Comparison of ENCODE assay signal across 8 cellular contexts in genomic region chr5:139294372-139295165, GRCh38. TPM values are rescaled to one million over a fixed set of nuclear protein-coding genes. Genes with fewer than 3 reads are reported as not detected.
DNase-seq lines count a peak whose midpoint lies in the region; ATAC-seq and TF ChIP-seq lines count a peak whose summit lies in the region.

No MANE protein-coding gene starts in this region.

- intact Hi-C loops in OCI-LY7 (cut with micrococcal nuclease; ENCODE audit: unreplicated experiment) (loop anchor here (1.0 to 10.0 kb wide), 5 partner anchors 20 to 720 kb away; partner anchors contain the start of genes HSPA9, PAIP2 and UBE2D2), natural killer cell (cut with micrococcal nuclease) (loop anchor here (2.0 to 10.0 kb wide), 3 partner anchors 14 to 720 kb away; partner anchors contain the start of gene HSPA9)

- H4K20me1 ChIP-seq in OCI-LY7 (ENCODE audit: insufficient read depth, low read length), result peaks cover 48% of the 10 kb centered on the region

- H3K27ac ChIP-seq in OCI-LY7 (ENCODE audit: low read depth, low read length, poor library complexity, severe bottlenecking) (peak overlapping the region; percentile 84), subcutaneous abdominal adipose tissue (ENCODE audit: low read depth, low read length) (peak overlapping the region; percentile 99)

- CTCF ChIA-PET in OCI-LY7 (lab: Charles Lee; ENCODE audit: unreplicated experiment), result interaction anchor here (1.0 kb wide), 1 partner anchor 12 kb away, joined by 3 read pairs; no protein-coding TSS in a partner anchor

- DNase-seq in CMK (ENCODE audit: low read depth) (peak; percentile 52), OCI-LY7 (ENCODE audit: low spot score) (peak; percentile 81), fibroblast of peridontal ligament (ENCODE audit: extremely low read depth) (peak; percentile 82), natural killer cell (peak; percentile 62)

- peaks cover 62% of the 10 kb centered on the region for H3K79me2 ChIP-seq in OCI-LY7 (ENCODE audit: insufficient read depth, low read depth, low read length)

- peak overlapping the region; percentile 98 for H3K27ac Mint-ChIP-seq in activated T-helper 17 cell treated with anti-CD3 and anti-CD28 coated beads, Interleukin-2, amount 50 U/mL, for 72 hours
- peak overlapping the region; percentile 96 to 99 for H3K27ac Mint-ChIP-seq in natural killer cell

- H3K36me3 ChIP-seq in OCI-LY7 (ENCODE audit: insufficient read depth, low read length), result peaks cover 63% of the 10 kb centered on the region
- H3K36me3 ChIP-seq in subcutaneous abdominal adipose tissue (ENCODE audit: control insufficient read depth in 5 of 5, insufficient read depth in 5 of 5, low read length in 5 of 5), result no peaks in the 10 kb centered on the region

- POLR2A ChIA-PET in OCI-LY7 (lab: Charles Lee), result interaction anchor here (0.6 to 2.1 kb wide), 10 partner anchors 9 to 108 kb away, joined by 3 to 14 read pairs (median 4); partner anchors contain the start of gene PAIP2

- H3K9me3 ChIP-seq in OCI-LY7 (ENCODE audit: low read length) (no peaks in the 10 kb centered on the region), subcutaneous abdominal adipose tissue (ENCODE audit: control insufficient read depth in 5 of 5, low read length in 5 of 5) (no peaks in the 10 kb centered on the region)

- BruUV-seq in OCI-LY7 (replicated peaks; lab: Mats Ljungman, UMichigan), result TSS peak; percentile 49

- peak overlapping the region; percentile 94 for H3K4me2 ChIP-seq in OCI-LY7 (ENCODE audit: low read length)

- H3K9me2 ChIP-seq in OCI-LY7 (ENCODE audit: insufficient read depth, low read length), result no peaks in the 10 kb centered on the region

- no peaks in the 10 kb centered on the region for H3K9me3 Mint-ChIP-seq in activated T-helper 17 cell treated with anti-CD3 and anti-CD28 coated beads, Interleukin-2, amount 50 U/mL, for 72 hours
- no peaks in the 10 kb centered on the region for H3K9me3 Mint-ChIP-seq in natural killer cell

- peaks cover 70% of the 10 kb centered on the region for H3K36me3 Mint-ChIP-seq in activated T-helper 17 cell treated with anti-CD3 and anti-CD28 coated beads, Interleukin-2, amount 50 U/mL, for 72 hours (ENCODE audit: low read depth)
- no peaks in the 10 kb centered on the region for H3K36me3 Mint-ChIP-seq in natural killer cell

- no peak overlapping the region; the same call in 1 of the 2 replicates for H2AFZ ChIP-seq in OCI-LY7 (ENCODE audit: low read length)

- peak overlapping the region; percentile 77 to 98 (median 92) for H3K9ac ChIP-seq in subcutaneous abdominal adipose tissue (ENCODE audit: low read length in 5 of 5)

- H3K4me1 ChIP-seq in OCI-LY7 (ENCODE audit: insufficient read depth, low read length, poor library complexity, severe bottlenecking), result peaks cover 50% of the 10 kb centered on the region
- H3K4me1 ChIP-seq in subcutaneous abdominal adipose tissue (ENCODE audit: control insufficient read depth in 5 of 5, insufficient read depth in 5 of 5, low read length in 5 of 5), result peaks cover 5 to 53% (median 50%) of the 10 kb centered on the region in 5 donors

- peak overlapping the region; percentile 98 for H3K4me3 Mint-ChIP-seq in activated T-helper 17 cell treated with anti-CD3 and anti-CD28 coated beads, Interleukin-2, amount 50 U/mL, for 72 hours
- peak overlapping the region; percentile 96 for H3K4me3 Mint-ChIP-seq in natural killer cell

- ATAC-seq in GM19351 (IDR thresholded peaks at IDR 0.05; ENCODE audit: unreplicated experiment) (peak; percentile 41), HG03565 (IDR thresholded peaks at IDR 0.05; ENCODE audit: unreplicated experiment) (peak; percentile 12), natural killer cell (peak; percentile 14 to 28 (median 25))
- ATAC-seq in activated T-helper 17 cell treated with anti-CD3 and anti-CD28 coated beads, Interleukin-2, amount 50 U/mL, for 72 hours (replicated peaks), result peak; percentile 13

- H3K27me3 ChIP-seq in subcutaneous abdominal adipose tissue (ENCODE audit: control insufficient read depth in 5 of 5, insufficient read depth in 4 of 5, low read length in 5 of 5), result no peaks in the 10 kb centered on the region

- H3K27me3 Mint-ChIP-seq in activated T-helper 17 cell treated with anti-CD3 and anti-CD28 coated beads, Interleukin-2, amount 50 U/mL, for 72 hours, result no peaks in the 10 kb centered on the region
- no peaks in the 10 kb centered on the region for H3K27me3 Mint-ChIP-seq in natural killer cell (ENCODE audit: low read depth in 2 of 2)

- peak; percentile 70 for TF ChIP-seq CTCF in OCI-LY7 (conservative IDR thresholded peaks at IDR 0.05; ENCODE audit: low read length)
- no peak for TF ChIP-seq CTCF in natural killer cell (IDR thresholded peaks at IDR 0.05)

- peak overlapping the region; percentile 97 for H3K4me3 ChIP-seq in OCI-LY7 (ENCODE audit: low read depth, low read length, poor library complexity, severe bottlenecking)
- peak overlapping the region; percentile 84 to 99 (median 97) for H3K4me3 ChIP-seq in subcutaneous abdominal adipose tissue (ENCODE audit: low read depth in 1 of 5, low read length in 5 of 5)

- peaks cover 31% of the 10 kb centered on the region for H3K4me1 Mint-ChIP-seq in activated T-helper 17 cell treated with anti-CD3 and anti-CD28 coated beads, Interleukin-2, amount 50 U/mL, for 72 hours
- H3K4me1 Mint-ChIP-seq in natural killer cell, result peaks cover 54 to 59% of the 10 kb centered on the region in 2 donors

RNA-seq across cellular contexts. Expression of gene MATR3, which starts 1.0 kb away (rescaled TPM):
- total RNA-seq in OCI-LY7 (2014; rRNA removed; shearing (Covaris generic)), result 205 and 276 TPM in 2 replicates
- total RNA-seq in OCI-LY7 (2022) (270 and 274 TPM in 2 replicates), natural killer cell (100 to 1,000 TPM; 290 to 324 (median 297) TPM)
- 100 to 1,000 TPM; 184 to 204 TPM for total RNA-seq in activated T-helper 17 cell treated with anti-CD3 and anti-CD28 coated beads, Interleukin-2, amount 50 U/mL, for 72 hours

RNA-seq across cellular contexts. Expression of gene PAIP2, which starts 47.1 kb away (rescaled TPM):
- total RNA-seq in OCI-LY7 (2014; rRNA removed; shearing (Covaris generic)), result 64.3 and 73.6 TPM in 2 replicates
- total RNA-seq in OCI-LY7 (2022) (97.8 and 113 TPM in 2 replicates), natural killer cell (100 to 1,000 TPM; 105 to 126 (median 110) TPM)
- 100 to 1,000 TPM; 102 to 157 TPM for total RNA-seq in activated T-helper 17 cell treated with anti-CD3 and anti-CD28 coated beads, Interleukin-2, amount 50 U/mL, for 72 hours

Comparison
In these comparisons a context has a peak if more than half of its experiments do, and no peak if none do; other contexts are left out.
1. Peak in every context shown above with its lines: DNase-seq, ATAC-seq, H3K4me3 ChIP-seq and H3K27ac ChIP-seq.